Comparison of ENCODE assay signal across 19 cellular contexts in genomic region chr5:167271061-167271460, GRCh38.
A peak's percentile ranks its signal among the peaks of the same experiment; 100 is the strongest.
DNase-seq lines count a peak whose midpoint lies in the region; ATAC-seq, FAIRE-seq and TF ChIP-seq lines count a peak whose summit lies in the region.
"Had no signal": no experiment of that assay in that cellular context is flagged by ENCODE, and none has a peak within 500 bp of the region (broad histone marks: within the 10 kb centered on the region; RNA-seq: fewer than 3 reads in every experiment).

No MANE protein-coding gene starts in this region.

- no peak for TF ChIP-seq CTCF in neural crest cell (conservative IDR thresholded peaks at IDR 0.05)

- H3K4me1 Mint-ChIP-seq in neural crest cell, result peaks cover 24% of the 10 kb centered on the region
- H3K4me1 Mint-ChIP-seq: CD14-positive monocyte had no signal

- no peak for FAIRE-seq in frontal cortex (lab: Jason Lieb, UNC)
- FAIRE-seq: A549, D721Med, GM12892, HepG2, HTR-8/SVneo had no signal

- peaks cover 2% of the 10 kb centered on the region for H3K36me3 Mint-ChIP-seq in neural crest cell (ENCODE audit: low read depth)
- H3K36me3 Mint-ChIP-seq: CD14-positive monocyte; CD8-positive, alpha-beta T cell had no signal

- peak overlapping the region; percentile 19 for H3K27ac ChIP-seq in angular gyrus (ENCODE audit: low read depth, low read length)
- H3K27ac ChIP-seq: A549 had no signal

- H3K27me3 Mint-ChIP-seq in neural crest cell (ENCODE audit: low read depth), result no peaks in the 10 kb centered on the region

- DNase-seq in NCI-H82 (lab: John Stamatoyannopoulos, UW) (peak; percentile 51), neural crest cell (ENCODE audit: low read depth, low spot score) (no peak), glomerular visceral epithelial cell (ENCODE audit: extremely low spot score) (no peak), frontal cortex (ENCODE audit: low spot score in 2 of 2) (no peak)
- DNase-seq: CD8-positive, alpha-beta T cell; COR-L47; DMS153; DMS79 treated with DMSO at 0.1 percent for 48 hours; EL; GDM1; GOT3 had no signal

- no peak overlapping the region for H3K4me3 Mint-ChIP-seq in neural crest cell
- H3K4me3 Mint-ChIP-seq: CD14-positive monocyte; CD8-positive, alpha-beta T cell had no signal

- ATAC-seq in HG02970 (IDR thresholded peaks at IDR 0.05; ENCODE audit: low FRiP score, unreplicated experiment), result no peak
- ATAC-seq: A549; CD8-positive, alpha-beta T cell; HepG2 had no signal

- peak overlapping the region; percentile 44 for H3K27ac Mint-ChIP-seq in neural crest cell (ENCODE audit: unreplicated experiment)
- H3K27ac Mint-ChIP-seq: CD8-positive, alpha-beta T cell had no signal

- peaks cover 6% of the 10 kb centered on the region for H3K9me3 Mint-ChIP-seq in neural crest cell
